ENCODE assay signal across 23 cellular contexts in genomic region chr5:172085738-172086137, GRCh38.
DNase-seq lines count a peak whose midpoint lies in the region; ATAC-seq and TF ChIP-seq lines count a peak whose summit lies in the region.
"Had no signal": no experiment of that assay in that cellular context is flagged by ENCODE, and none has a peak within 500 bp of the region (broad histone marks: within the 10 kb centered on the region; RNA-seq: fewer than 3 reads in every experiment).

No MANE protein-coding gene starts in this region.

- no peaks in the 10 kb centered on the region for H3K9me3 Mint-ChIP-seq in T-helper 2 cell treated with Interferon-gamma antibody and Interleukin-4, amounts not matched to agents 5 μg/mL and 100 μg/mL, for 36 hours

- H3K27ac Mint-ChIP-seq in T-helper 2 cell treated with Interferon-gamma antibody and Interleukin-4, amounts not matched to agents 5 μg/mL and 100 μg/mL, for 36 hours = peak overlapping the region; percentile 31

- H3K79me1 ChIP-seq in neuronal stem cell (ENCODE audit: low read depth, low read length) = no peaks in the 10 kb centered on the region

- peaks cover 45% of the 10 kb centered on the region for H3K36me3 Mint-ChIP-seq in T-helper 2 cell treated with Interferon-gamma antibody and Interleukin-4, amounts not matched to agents 5 μg/mL and 100 μg/mL, for 36 hours (ENCODE audit: low read depth)

- WGBS in neuronal stem cell (ENCODE audit: extremely low coverage in 2 of 2, insufficient read length in 2 of 2, insufficient replicate concordance in 1 of 2), 2 donors = no CpG with 5 or more reads among the region's 10 CpGs
- WGBS in gastroesophageal sphincter (ENCODE audit: low coverage in 1 of 2), 2 donors = 98% methylated on average over 8 of the region's 10 CpGs; no CpG with 5 or more reads in 1 of the 2 donors

- no peak overlapping the region for H3K4me2 ChIP-seq in neuronal stem cell (ENCODE audit: insufficient read depth, low read length, poor library complexity, severe bottlenecking)

- no peaks in the 10 kb centered on the region for H3K4me1 Mint-ChIP-seq in T-helper 2 cell treated with Interferon-gamma antibody and Interleukin-4, amounts not matched to agents 5 μg/mL and 100 μg/mL, for 36 hours (ENCODE audit: low read depth)

- no peak overlapping the region for H4K91ac ChIP-seq in neuronal stem cell (ENCODE audit: low read depth, low read length, poor library complexity)

- no peak overlapping the region for H2BK5ac ChIP-seq in neuronal stem cell (ENCODE audit: low read length)

- ATAC-seq in left lobe of liver (no peak), gastroesophageal sphincter (no peak)
- ATAC-seq: gastrocnemius medialis, left lung had no signal

- H3K36me3 ChIP-seq in neuronal stem cell (replicated peaks in 1 of 2; ENCODE audit: control insufficient read depth in 2 of 2, insufficient read depth in 2 of 2, low read length in 2 of 2) = no peaks in the 10 kb centered on the region
- peaks cover 0 to 34% of the 10 kb centered on the region in 2 donors for H3K36me3 ChIP-seq in gastroesophageal sphincter
- H3K36me3 ChIP-seq: BE2C, WERI-Rb-1 had no signal

- H3K18ac ChIP-seq in neuronal stem cell (ENCODE audit: low read length) = peak overlapping the region; percentile 4

- no peak overlapping the region for H2AK5ac ChIP-seq in neuronal stem cell (ENCODE audit: low read depth, low read length)

- H3K4me3 ChIP-seq in neuronal stem cell (ENCODE audit: low read length in 2 of 2) (no peak overlapping the region), gastroesophageal sphincter (no peak overlapping the region)
- H3K4me3 ChIP-seq: dorsolateral prefrontal cortex, gastrocnemius medialis, left lung, suprapubic skin had no signal

- TF ChIP-seq CTCF in RWPE1 (conservative IDR thresholded peaks at IDR 0.05; ENCODE audit: low read depth) = no peak
- TF ChIP-seq CTCF in gastroesophageal sphincter (IDR thresholded peaks at IDR 0.05) = no peak

- no peak overlapping the region for H3K23ac ChIP-seq in neuronal stem cell (ENCODE audit: low read depth, low read length, poor library complexity)

- no peaks in the 10 kb centered on the region for H3K9me3 ChIP-seq in neuronal stem cell (replicated peaks in 1 of 2; ENCODE audit: control insufficient read depth in 2 of 2, insufficient read depth in 1 of 2, low read depth in 1 of 2, low read length in 2 of 2)
- H3K9me3 ChIP-seq in gastroesophageal sphincter = no peaks in the 10 kb centered on the region
- H3K9me3 ChIP-seq: BE2C, gastrocnemius medialis, left lung, suprapubic skin had no signal

- H2BK12ac ChIP-seq in neuronal stem cell (ENCODE audit: low read length) = no peak overlapping the region

- H4K8ac ChIP-seq in neuronal stem cell (ENCODE audit: low read depth, low read length) = no peak overlapping the region

- no peak for DNase-seq in T-helper 2 cell treated with Interferon-gamma antibody and Interleukin-4, amounts not matched to agents 5 μg/mL and 100 μg/mL, for 36 hours (ENCODE audit: low spot score)
- DNase-seq in T-helper 2 cell = no peak
- no peak for DNase-seq in RWPE1 (ENCODE audit: low spot score)
- peak; percentile 39 for DNase-seq in ecto neural progenitor cell (ENCODE audit: low spot score)
- DNase-seq in neuronal stem cell (ENCODE audit: low spot score) = no peak
- no peak for DNase-seq in stimulated activated CD4-positive, alpha-beta T cell treated with anti-CD3 and anti-CD28 coated beads, Interleukin-15, amount 100 ng/mL, for 24 hours
- no peak for DNase-seq in left lobe of liver (ENCODE audit: low spot score)
- DNase-seq: activated gamma-delta T cell; BE2C; erythroblast; gastrocnemius medialis; Karpas-422; left lung; NCI-H1092; NCI-H524 treated with DMSO at 0.1 percent for 48 hours; SHP77 treated with DMSO at 0.1 percent for 48 hours; stimulated activated CD4-positive, alpha-beta T cell treated with anti-CD3 and anti-CD28 coated beads, Interleukin-4, amount 100 ng/mL, for 24 hours; T-helper 1 cell; WERI-Rb-1 had no signal

- H2BK15ac ChIP-seq in neuronal stem cell (ENCODE audit: low read length) = no peak overlapping the region

- POLR2A ChIA-PET in RWPE1 (lab: Yijun Ruan, JAX; ENCODE audit: low non-redundant PET) = no interaction called here

- no peaks in the 10 kb centered on the region for H3K27me3 ChIP-seq in neuronal stem cell (ENCODE audit: control insufficient read depth in 3 of 3, insufficient read depth in 3 of 3, low read depth in 1 of 3, low read length in 3 of 3)
- no peaks in the 10 kb centered on the region for H3K27me3 ChIP-seq in gastroesophageal sphincter
- H3K27me3 ChIP-seq: BE2C, dorsolateral prefrontal cortex, gastrocnemius medialis, left lung, suprapubic skin had no signal

- H3K4ac ChIP-seq in neuronal stem cell (ENCODE audit: low read length) = no peak overlapping the region

- CTCF ChIA-PET in RWPE1 (lab: Yijun Ruan, JAX) = no interaction called here

- no peaks in the 10 kb centered on the region for H3K4me1 ChIP-seq in neuronal stem cell (ENCODE audit: control insufficient read depth in 2 of 2, insufficient read depth in 1 of 2, low read depth in 1 of 2, low read length in 2 of 2)
- H3K4me1 ChIP-seq in gastroesophageal sphincter = no peaks in the 10 kb centered on the region
- H3K4me1 ChIP-seq: BE2C, gastrocnemius medialis, left lung, suprapubic skin had no signal

- no peak overlapping the region for H3K9ac ChIP-seq in neuronal stem cell (ENCODE audit: low read depth, low read length, poor library complexity)

- H3K4me3 Mint-ChIP-seq in T-helper 2 cell treated with Interferon-gamma antibody and Interleukin-4, amounts not matched to agents 5 μg/mL and 100 μg/mL, for 36 hours = no peak overlapping the region

- H3K27ac ChIP-seq in RWPE1 = peak overlapping the region; percentile 8; the same call in 1 of the 2 replicates
- no peak overlapping the region for H3K27ac ChIP-seq in neuronal stem cell (replicated peaks; ENCODE audit: low read length)
- no peak overlapping the region for H3K27ac ChIP-seq in gastroesophageal sphincter
- H3K27ac ChIP-seq: 22Rv1, gastrocnemius medialis, left lung, suprapubic skin, WERI-Rb-1 had no signal

- no peak overlapping the region for H3K14ac ChIP-seq in neuronal stem cell (ENCODE audit: low read length)

- TF ChIP-seq POLR2A in gastroesophageal sphincter (IDR thresholded peaks at IDR 0.05) = no peak

- H2AFZ ChIP-seq in neuronal stem cell (ENCODE audit: low read length) = no peak overlapping the region

- no peak overlapping the region for H2BK120ac ChIP-seq in neuronal stem cell (ENCODE audit: low read depth, low read length)

- H3K27me3 Mint-ChIP-seq in T-helper 2 cell treated with Interferon-gamma antibody and Interleukin-4, amounts not matched to agents 5 μg/mL and 100 μg/mL, for 36 hours (ENCODE audit: low read depth) = no peaks in the 10 kb centered on the region

- TF ChIP-seq EP300 in gastroesophageal sphincter (IDR thresholded peaks at IDR 0.05) = no peak
